In the genomic region with DNA sequence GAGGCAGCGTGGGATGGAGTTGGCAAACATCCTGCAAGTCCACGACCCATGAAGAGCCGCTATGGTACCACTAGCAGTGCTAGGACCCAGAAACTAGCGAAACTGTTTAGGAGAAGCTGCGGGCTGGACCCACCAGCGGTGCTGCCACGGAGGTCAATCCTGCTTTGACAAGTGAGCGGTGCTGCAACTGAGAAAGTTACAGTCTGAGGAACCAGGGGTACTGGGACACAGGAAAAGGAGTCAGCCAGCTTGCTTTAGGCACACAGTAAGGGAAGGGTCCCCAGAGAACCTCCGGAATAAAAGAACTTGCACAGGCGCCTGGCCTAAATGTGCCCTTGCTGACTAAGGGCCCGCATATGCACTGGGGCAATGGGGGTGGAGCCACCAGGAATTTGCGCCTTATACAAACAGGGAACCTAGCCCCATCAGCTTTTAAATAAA, we compare ENCODE assay signal across 8 cellular contexts. TPM values are rescaled to one million over a fixed set of nuclear protein-coding genes. Genes with fewer than 3 reads are reported as not detected.
A peak's percentile ranks its signal among the peaks of the same experiment; 100 is the strongest.
DNase-seq lines count a peak whose midpoint lies in the region; ATAC-seq and TF ChIP-seq lines count a peak whose summit lies in the region.

No MANE protein-coding gene starts in this region.

- intact Hi-C loops in thyroid gland (cut with DNase I): no loop called here

- H3K9me3 ChIP-seq in thyroid gland: no peaks in the 10 kb centered on the region

- no peak for TF ChIP-seq CTCF in thyroid gland (IDR thresholded peaks at IDR 0.05)

- H3K4me1 ChIP-seq in thyroid gland: peaks cover 20 to 21% of the 10 kb centered on the region in 2 donors

- peak overlapping the region; percentile 97 for H3K4me3 Mint-ChIP-seq in activated CD4-positive, alpha-beta T cell treated with anti-CD3 and anti-CD28 coated beads, Interleukin-2, amount 10 ng/mL, durations not matched to agents 7 days and 5 days
- peak overlapping the region; percentile 97 for H3K4me3 Mint-ChIP-seq in activated naive CD8-positive, alpha-beta T cell

- DNase-seq in activated CD4-positive, alpha-beta T cell treated with anti-CD3 and anti-CD28 coated beads, Interleukin-2, amount 10 ng/mL, durations not matched to agents 7 days and 5 days: no peak
- DNase-seq in activated CD4-positive, alpha-beta T cell treated with anti-CD3 and anti-CD28 coated beads for 4 hours: no peak
- DNase-seq in iris pigment epithelial cell (ENCODE audit: low read depth) (peak; percentile 66), thyroid gland (no peak), mesenteric fat pad (ENCODE audit: low spot score) (no peak), germinal center (ENCODE audit: low spot score) (no peak)

- no peaks in the 10 kb centered on the region for H3K36me3 ChIP-seq in thyroid gland

- H3K9me3 Mint-ChIP-seq in activated CD4-positive, alpha-beta T cell treated with anti-CD3 and anti-CD28 coated beads, Interleukin-2, amount 10 ng/mL, durations not matched to agents 7 days and 5 days: peaks cover 2% of the 10 kb centered on the region
- peaks cover 4% of the 10 kb centered on the region for H3K9me3 Mint-ChIP-seq in activated naive CD8-positive, alpha-beta T cell (ENCODE audit: low read depth)

- CTCF ChIA-PET in activated CD4-positive, alpha-beta T cell treated with anti-CD3 and anti-CD28 coated beads, Interleukin-2, amount 10 ng/mL, durations not matched to agents 7 days and 5 days (lab: Charles Lee): interaction anchor here (0.7 to 3.2 kb wide), 12 partner anchors 11 to 151 kb away, joined by 3 to 26 read pairs (median 8); partner anchors contain the start of gene ZNF131

- no peak for TF ChIP-seq POLR2A in thyroid gland (IDR thresholded peaks at IDR 0.05)

- H3K27ac Mint-ChIP-seq in activated CD4-positive, alpha-beta T cell treated with anti-CD3 and anti-CD28 coated beads, Interleukin-2, amount 10 ng/mL, durations not matched to agents 7 days and 5 days: peak overlapping the region; percentile 99
- H3K27ac Mint-ChIP-seq in activated naive CD8-positive, alpha-beta T cell: peak overlapping the region; percentile 64

- 73 to 83% methylated on average over 10 to 12 of the region's 12 CpGs for WGBS in thyroid gland, 2 donors

- no peak for ATAC-seq in GM21619 (IDR thresholded peaks at IDR 0.05; ENCODE audit: unreplicated experiment)

- POLR2A ChIA-PET in activated CD4-positive, alpha-beta T cell treated with anti-CD3 and anti-CD28 coated beads, Interleukin-2, amount 10 ng/mL, durations not matched to agents 7 days and 5 days (lab: Charles Lee): interaction anchor here (2.5 to 3.0 kb wide), 2 partner anchors 22 to 45 kb away, joined by 25 to 38 read pairs; no protein-coding TSS in a partner anchor

- peaks cover 33% of the 10 kb centered on the region for H3K36me3 Mint-ChIP-seq in activated CD4-positive, alpha-beta T cell treated with anti-CD3 and anti-CD28 coated beads, Interleukin-2, amount 10 ng/mL, durations not matched to agents 7 days and 5 days (ENCODE audit: low read depth)
- peaks cover 11% of the 10 kb centered on the region for H3K36me3 Mint-ChIP-seq in activated naive CD8-positive, alpha-beta T cell

- H3K4me1 Mint-ChIP-seq in activated CD4-positive, alpha-beta T cell treated with anti-CD3 and anti-CD28 coated beads, Interleukin-2, amount 10 ng/mL, durations not matched to agents 7 days and 5 days: peaks cover 27% of the 10 kb centered on the region
- peaks cover 25% of the 10 kb centered on the region for H3K4me1 Mint-ChIP-seq in activated naive CD8-positive, alpha-beta T cell (ENCODE audit: low read depth)

- no peaks in the 10 kb centered on the region for H3K27me3 Mint-ChIP-seq in activated CD4-positive, alpha-beta T cell treated with anti-CD3 and anti-CD28 coated beads, Interleukin-2, amount 10 ng/mL, durations not matched to agents 7 days and 5 days
- H3K27me3 Mint-ChIP-seq in activated naive CD8-positive, alpha-beta T cell: no peaks in the 10 kb centered on the region

- H3K27ac ChIP-seq in thyroid gland: peak overlapping the region in 2 of 3 donors; percentile 97 to 100

- no peak overlapping the region for H3K4me3 ChIP-seq in thyroid gland (replicated peaks in 1 of 3)

- H3K27me3 ChIP-seq in thyroid gland: no peaks in the 10 kb centered on the region

RNA-seq across cellular contexts. Expression of gene ANXA2R, which starts 23.6 kb away (rescaled TPM):
- total RNA-seq in activated CD4-positive, alpha-beta T cell treated with anti-CD3 and anti-CD28 coated beads, Interleukin-2, amount 10 ng/mL, durations not matched to agents 7 days and 5 days: 10 to 100 TPM; 29.5 to 32.0 TPM
- total RNA-seq in thyroid gland: 1 to 10 TPM; 1.2 to 6.3 (median 4.0) TPM
- total RNA-seq in mesenteric fat pad: 2.0 TPM

RNA-seq across cellular contexts. Expression of gene ZNF131, which starts 57.0 kb away (rescaled TPM):
- 10 to 100 TPM; 48.4 to 50.8 TPM for total RNA-seq in activated CD4-positive, alpha-beta T cell treated with anti-CD3 and anti-CD28 coated beads, Interleukin-2, amount 10 ng/mL, durations not matched to agents 7 days and 5 days
- total RNA-seq in thyroid gland (10 to 100 TPM; 38.4 to 48.2 (median 44.2) TPM), mesenteric fat pad (28.3 TPM)

Comparison
In these comparisons a context has a peak if more than half of its experiments do, and no peak if none do; other contexts are left out.
1. RNA of gene ANXA2R, which starts 23.6 kb away (total RNA-seq): 29.5 to 32.0 TPM in activated CD4-positive, alpha-beta T cell treated with anti-CD3 and anti-CD28 coated beads, Interleukin-2, amount 10 ng/mL, durations not matched to agents 7 days and 5 days; 1.2 to 6.3 TPM in thyroid gland and 2.0 TPM in mesenteric fat pad (single experiment); every median in the first group is over 4 times any median in the second.